8 cellular contexts compared by ENCODE assay signal in genomic region chr20:47392015-47392720, GRCh38. TPM values are rescaled to one million over a fixed set of nuclear protein-coding genes. Genes with fewer than 3 reads are reported as not detected.
DNase-seq lines count a peak whose midpoint lies in the region; ATAC-seq, FAIRE-seq and TF ChIP-seq lines count a peak whose summit lies in the region.

No MANE protein-coding gene starts in this region.

- 0 out of 2 replicates have a peak overlapping the region, but pooled peaks have one; percentile 19 for H3K4me2 ChIP-seq in BLaER1

- H3K4me1 ChIP-seq in BLaER1 (peaks cover 10% of the 10 kb centered on the region), small intestine (ENCODE audit: control insufficient read depth in 2 of 2, insufficient read depth in 1 of 2, low read depth in 1 of 2, low read length in 1 of 2) (no peaks in the 10 kb centered on the region)

- no peaks in the 10 kb centered on the region for H3K36me3 ChIP-seq in BLaER1
- no peaks in the 10 kb centered on the region for H3K36me3 ChIP-seq in small intestine (ENCODE audit: control insufficient read depth in 2 of 2, insufficient read depth in 2 of 2, low read length in 2 of 2)

- H3K9me3 ChIP-seq in BLaER1 = peaks cover 19% of the 10 kb centered on the region
- H3K9me3 ChIP-seq in small intestine (ENCODE audit: control insufficient read depth, low read depth) = no peaks in the 10 kb centered on the region

- H3K9ac ChIP-seq in BLaER1 = no peak overlapping the region

- no peak for TF ChIP-seq CTCF in fibroblast of pulmonary artery (IDR thresholded peaks at IDR 0.05; ENCODE audit: low read length, missing control alignments)

- H3K27me3 ChIP-seq in BLaER1 = no peaks in the 10 kb centered on the region
- H3K27me3 ChIP-seq in small intestine (ENCODE audit: control insufficient read depth in 2 of 2, insufficient read depth in 2 of 2, low read length in 2 of 2) = no peaks in the 10 kb centered on the region

- no peaks in the 10 kb centered on the region for H4K20me1 ChIP-seq in BLaER1

- H3K27ac ChIP-seq in BLaER1 (no peak overlapping the region), small intestine (ENCODE audit: low read depth in 1 of 2, low read length in 1 of 2) (peak overlapping the region in 1 of 2 donors; percentile 3)

- 74 to 78% (median 77%) methylated on average over 7 of the region's 7 CpGs for WGBS in small intestine, 3 donors

- no peak for FAIRE-seq in small intestine (lab: Jason Lieb, UNC)

- H3K4me3 ChIP-seq in BLaER1 (no peak overlapping the region), fibroblast of pulmonary artery (replicated peaks; ENCODE audit: low read depth, low read length) (no peak overlapping the region), small intestine (ENCODE audit: low read depth in 1 of 2, low read length in 2 of 2) (no peak overlapping the region)

- ATAC-seq in HG02973 (IDR thresholded peaks at IDR 0.05; ENCODE audit: unreplicated experiment) = no peak
- no peak for ATAC-seq in HG02763 (IDR thresholded peaks at IDR 0.05; ENCODE audit: unreplicated experiment)

- DNase-seq in HCEC 1CT = peak; percentile 97
- DNase-seq in SK-N-DZ (ENCODE audit: low spot score) = peak; percentile 91
- peak; percentile 95 for DNase-seq in fibroblast of pulmonary artery (ENCODE audit: low read depth)
- peak; percentile 29 for DNase-seq in small intestine
- no peak for DNase-seq in cerebellar nuclear complex (lab: John Stamatoyannopoulos, UW)

RNA-seq across cellular contexts. Expression of gene ZMYND8, which starts 35.7 kb away (rescaled TPM):
- 44.5 and 55.5 TPM in 2 replicates for polyA plus RNA-seq in SK-N-DZ (2014; cell fraction: cytosol; rRNA removed)
- polyA plus RNA-seq in SK-N-DZ (2014; cell fraction: nucleus; rRNA removed) = 49.4 and 91.3 TPM in 2 replicates
- 10 to 100 TPM in 2 of 3 donors, 1 to 10 TPM in 1; 9.2 to 19.9 (median 12.8) TPM for polyA plus RNA-seq in small intestine

Comparison
In these comparisons a context has a peak if more than half of its experiments do, and no peak if none do; other contexts are left out.
1. DNase-seq: peak in HCEC 1CT (single experiment), SK-N-DZ (single experiment), fibroblast of pulmonary artery (single experiment) and small intestine (single experiment); none in cerebellar nuclear complex (0 of 2).